10 cellular contexts compared by ENCODE assay signal in the genomic region with DNA sequence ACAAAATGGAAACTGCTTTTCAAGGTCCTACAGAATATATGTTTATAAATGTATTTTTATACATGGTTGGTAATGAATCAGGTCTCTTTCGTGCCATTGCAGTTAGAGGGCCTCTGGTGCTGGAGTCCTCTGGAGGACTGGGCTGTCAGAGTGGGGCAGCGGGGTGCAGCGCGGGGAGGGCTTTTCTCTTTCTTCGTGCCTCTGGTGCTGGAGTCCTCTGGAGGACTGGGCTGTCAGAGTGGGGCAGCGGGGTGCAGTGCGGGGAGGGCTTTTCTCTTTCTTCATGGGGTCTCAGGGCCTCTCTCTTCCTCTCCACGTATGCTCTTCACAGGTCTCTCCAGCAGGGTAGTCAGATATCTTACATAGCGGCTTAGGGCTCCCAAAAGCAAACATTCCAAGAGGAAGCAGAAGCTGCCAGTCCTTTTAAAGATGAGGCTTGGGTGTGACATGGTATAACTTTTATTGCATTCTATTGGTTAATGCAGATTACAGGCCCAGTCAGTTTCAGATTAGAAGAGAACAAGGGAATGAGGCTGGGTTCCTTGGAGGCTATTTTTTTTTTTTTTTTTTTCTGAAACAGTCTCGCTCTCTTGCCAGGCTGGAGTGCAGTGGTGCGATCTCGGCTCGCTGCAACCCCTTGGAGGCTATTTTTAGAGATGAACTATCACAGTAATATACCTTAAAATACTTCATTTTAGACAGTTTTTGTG. TPM values are rescaled to one million over a fixed set of nuclear protein-coding genes. Genes with fewer than 3 reads are reported as not detected.
DNase-seq lines count a peak whose midpoint lies in the region; ATAC-seq and TF ChIP-seq lines count a peak whose summit lies in the region.
"Had no signal": no experiment of that assay in that cellular context is flagged by ENCODE, and none has a peak within 500 bp of the region (broad histone marks: within the 10 kb centered on the region; RNA-seq: fewer than 3 reads in every experiment).

No MANE protein-coding gene starts in this region.

- no peaks in the 10 kb centered on the region for H3K36me3 ChIP-seq in CD8-positive, alpha-beta memory T cell (ENCODE audit: insufficient read depth, low read length)

- in situ Hi-C loops in astrocyte of the spinal cord (cut with HindIII; ENCODE audit: low sequenced_read_pairs) = no loop called here

- no peaks in the 10 kb centered on the region for H3K4me1 ChIP-seq in CD8-positive, alpha-beta memory T cell (ENCODE audit: insufficient read depth, low read length)

- H3K9me3 ChIP-seq in CD8-positive, alpha-beta memory T cell (ENCODE audit: low read length) = no peaks in the 10 kb centered on the region

- no peaks in the 10 kb centered on the region for H3K9me3 Mint-ChIP-seq in CD8-positive, alpha-beta memory T cell
- no peaks in the 10 kb centered on the region for H3K9me3 Mint-ChIP-seq in memory B cell
- H3K9me3 Mint-ChIP-seq: CD8-positive, alpha-beta T cell had no signal

- POLR2A ChIA-PET in CD8-positive, alpha-beta memory T cell (lab: Charles Lee) = no interaction called here

- peaks cover 4 to 33% (median 7%) of the 10 kb centered on the region in 3 donors for H3K36me3 Mint-ChIP-seq in CD8-positive, alpha-beta memory T cell
- H3K36me3 Mint-ChIP-seq in memory B cell = no peaks in the 10 kb centered on the region

- H3K27ac Mint-ChIP-seq in CD8-positive, alpha-beta memory T cell = peak overlapping the region in 1 of 8 donors; percentile 15
- H3K27ac Mint-ChIP-seq in memory B cell = peak overlapping the region; percentile 50
- H3K27ac Mint-ChIP-seq: CD8-positive, alpha-beta T cell had no signal

- DNase-seq in CD8-positive, alpha-beta memory T cell = no peak
- DNase-seq in astrocyte of the spinal cord (ENCODE audit: low read depth, low spot score) (peak; percentile 54), memory B cell (ENCODE audit: low spot score in 2 of 2) (no peak), cortex of kidney (lab: John Stamatoyannopoulos, UW) (no peak), cerebellum (ENCODE audit: low spot score) (no peak), DMS153 treated with DMSO at 0.1 percent for 48 hours (lab: John Stamatoyannopoulos, UW; ENCODE audit: unreplicated experiment) (no peak)
- DNase-seq: activated CD4-positive, alpha-beta T cell treated with anti-CD3 and anti-CD28 coated beads for 4 hours; CD8-positive, alpha-beta T cell had no signal

- CTCF ChIA-PET in CD8-positive, alpha-beta memory T cell (lab: Charles Lee) = no interaction called here

- no peak for TF ChIP-seq CTCF in astrocyte of the spinal cord (IDR thresholded peaks at IDR 0.05; ENCODE audit: low read depth, low read length)

- peak overlapping the region; percentile 63 for H3K27ac ChIP-seq in CD8-positive, alpha-beta memory T cell (ENCODE audit: low read depth, low read length)

- no peaks in the 10 kb centered on the region for H3K27me3 Mint-ChIP-seq in CD8-positive, alpha-beta memory T cell
- H3K27me3 Mint-ChIP-seq in memory B cell = no peaks in the 10 kb centered on the region

- H3K4me3 ChIP-seq in CD8-positive, alpha-beta memory T cell (ENCODE audit: low read length) = no peak overlapping the region
- H3K4me3 ChIP-seq in astrocyte of the spinal cord (ENCODE audit: low read depth, low read length) = no peak overlapping the region

- H3K4me1 Mint-ChIP-seq in CD8-positive, alpha-beta memory T cell = peaks cover 9 to 35% (median 23%) of the 10 kb centered on the region in 3 donors
- H3K4me1 Mint-ChIP-seq in memory B cell = peaks cover 29% of the 10 kb centered on the region

- H3K27me3 ChIP-seq in CD8-positive, alpha-beta memory T cell (ENCODE audit: insufficient read depth, low read length, poor library complexity, severe bottlenecking) = no peaks in the 10 kb centered on the region

- peak; percentile 8 for ATAC-seq in HG03469 (IDR thresholded peaks at IDR 0.05; ENCODE audit: unreplicated experiment)
- ATAC-seq in memory B cell (ENCODE audit: low read depth) = peak; percentile 22
- no peak for ATAC-seq in GM18517 (IDR thresholded peaks at IDR 0.05; ENCODE audit: unreplicated experiment)
- ATAC-seq: CD8-positive, alpha-beta T cell had no signal

- H3K4me3 Mint-ChIP-seq in CD8-positive, alpha-beta memory T cell = no peak overlapping the region
- H3K4me3 Mint-ChIP-seq in memory B cell = peak overlapping the region; percentile 70
- H3K4me3 Mint-ChIP-seq: CD8-positive, alpha-beta T cell had no signal

RNA-seq across cellular contexts. Expression of gene SDCCAG8, which starts 13.1 kb away (rescaled TPM):
- 10 to 100 TPM; 17.8 to 18.3 TPM for total RNA-seq in CD8-positive, alpha-beta memory T cell
- 22.3 TPM for polyA plus RNA-seq in CD8-positive, alpha-beta memory T cell
- 34.9 TPM for total RNA-seq in cerebellum

RNA-seq across cellular contexts. Expression of gene CEP170, which starts 13.8 kb away (rescaled TPM):
- total RNA-seq in CD8-positive, alpha-beta memory T cell = 10 to 100 TPM; 29.9 to 36.5 TPM
- polyA plus RNA-seq in CD8-positive, alpha-beta memory T cell = 7.4 TPM
- 360 TPM for total RNA-seq in cerebellum
